11 cellular contexts compared by ENCODE assay signal in genomic region chr5:173663810-173664526, GRCh38. TPM values are rescaled to one million over a fixed set of nuclear protein-coding genes. Genes with fewer than 3 reads are reported as not detected.
DNase-seq lines count a peak whose midpoint lies in the region; ATAC-seq and TF ChIP-seq lines count a peak whose summit lies in the region.
"Had no signal": no experiment of that assay in that cellular context is flagged by ENCODE, and none has a peak within 500 bp of the region (broad histone marks: within the 10 kb centered on the region; RNA-seq: fewer than 3 reads in every experiment).

No MANE protein-coding gene starts in this region.

- no peak overlapping the region for H3K4me2 ChIP-seq in GM23248 (ENCODE audit: unreplicated experiment)

- in situ Hi-C loops in GM23248 (cut with MboI) = no loop called here

- no peaks in the 10 kb centered on the region for H3K27me3 ChIP-seq in BE2C
- H3K27me3 ChIP-seq in GM23248 (replicated peaks; ENCODE audit: insufficient read depth) = no peaks in the 10 kb centered on the region

- H3K36me3 ChIP-seq in BE2C (no peaks in the 10 kb centered on the region), GM23248 (ENCODE audit: low read depth) (no peaks in the 10 kb centered on the region)

- ATAC-seq in GM19324 (IDR thresholded peaks at IDR 0.05; ENCODE audit: low FRiP score, unreplicated experiment) = no peak
- ATAC-seq: activated CD8-positive, alpha-beta T cell treated with anti-CD3 and anti-CD28 coated beads for 36 hours had no signal

- no peaks in the 10 kb centered on the region; the same call in 1 of the 2 replicates for H3K9me3 ChIP-seq in BE2C
- no peaks in the 10 kb centered on the region for H3K9me3 ChIP-seq in GM23248 (ENCODE audit: low read depth)

- H3K4me3 ChIP-seq in BE2C (ENCODE audit: low read depth, low read length) (no peak overlapping the region), GM23248 (no peak overlapping the region)

- no peaks in the 10 kb centered on the region for H4K20me1 ChIP-seq in GM23248 (ENCODE audit: insufficient read depth)

- 26 to 33% methylated on average over 8 of the region's 8 CpGs for WGBS in GM23248 (ENCODE audit: low coverage in 1 of 2, low lambda C conversion rate in 2 of 2, missing lambda C conversion rate in 2 of 2), 2 experiments

- no peaks in the 10 kb centered on the region for H3K9me2 ChIP-seq in GM23248 (ENCODE audit: insufficient read depth)

- peak overlapping the region; percentile 38; the same call in 1 of the 2 replicates for H2AFZ ChIP-seq in GM23248

- TF ChIP-seq CTCF in BE2C (IDR thresholded peaks at IDR 0.05; ENCODE audit: low read depth, low read length) = no peak

- no peak overlapping the region for H3K27ac ChIP-seq in GM23248

- H3K79me2 ChIP-seq in GM23248 (ENCODE audit: insufficient read depth) = no peaks in the 10 kb centered on the region

- DNase-seq in BE2C = peak; percentile 44
- peak; percentile 24 for DNase-seq in GM23248
- peak; percentile 51 for DNase-seq in SKM-1 (lab: John Stamatoyannopoulos, UW; ENCODE audit: unreplicated experiment)
- peak; percentile 37 for DNase-seq in iPS-NIHi11 (ENCODE audit: low spot score)
- no peak for DNase-seq in occipital lobe (lab: John Stamatoyannopoulos, UW)
- no peak for DNase-seq in NCI-H774 (lab: John Stamatoyannopoulos, UW)
- DNase-seq in stimulated activated CD4-positive, alpha-beta T cell treated with anti-CD3 and anti-CD28 coated beads, Interleukin-4, amount 100 ng/mL, for 24 hours = no peak
- DNase-seq: activated CD8-positive, alpha-beta T cell treated with anti-CD3 and anti-CD28 coated beads for 36 hours; glutamatergic neuron; stimulated activated naive CD4-positive, alpha-beta T cell treated with Interleukin-2 at 50 U/mL for 16 hours had no signal

- H3K9ac ChIP-seq in GM23248 = no peak overlapping the region

- H3K4me1 ChIP-seq in BE2C (peaks cover 17% of the 10 kb centered on the region), GM23248 (ENCODE audit: insufficient read depth) (no peaks in the 10 kb centered on the region)

- H3F3A ChIP-seq in GM23248 (ENCODE audit: insufficient read depth) = no peaks in the 10 kb centered on the region

RNA-seq across cellular contexts. Expression of gene BOD1, which starts 47.5 kb away (rescaled TPM):
- polyA plus RNA-seq in BE2C (2012; ENCODE audit: insufficient read depth, insufficient read length, low read depth) = 98.1 TPM
- total RNA-seq in GM23248 (2014; rRNA removed; shearing (Covaris generic)) = 48.1 and 51.4 TPM in 2 replicates
- polyA plus RNA-seq in GM23248 (2016; fragmentation: Nextera tagmentation; extraction: Ambion mirVana) = 64.3 and 66.1 TPM in 2 replicates
- total RNA-seq in occipital lobe = 63.2 TPM

Comparison
In these comparisons a context has a peak if more than half of its experiments do, and no peak if none do; other contexts are left out.
1. DNase-seq: peak in BE2C (single experiment), GM23248 (single experiment), SKM-1 (single experiment) and iPS-NIHi11 (single experiment); none in occipital lobe (single experiment), NCI-H774 (single experiment) and stimulated activated CD4-positive, alpha-beta T cell treated with anti-CD3 and anti-CD28 coated beads, Interleukin-4, amount 100 ng/mL, for 24 hours (single experiment).